ENCODE assay signal across 8 cellular contexts in the genomic region with DNA sequence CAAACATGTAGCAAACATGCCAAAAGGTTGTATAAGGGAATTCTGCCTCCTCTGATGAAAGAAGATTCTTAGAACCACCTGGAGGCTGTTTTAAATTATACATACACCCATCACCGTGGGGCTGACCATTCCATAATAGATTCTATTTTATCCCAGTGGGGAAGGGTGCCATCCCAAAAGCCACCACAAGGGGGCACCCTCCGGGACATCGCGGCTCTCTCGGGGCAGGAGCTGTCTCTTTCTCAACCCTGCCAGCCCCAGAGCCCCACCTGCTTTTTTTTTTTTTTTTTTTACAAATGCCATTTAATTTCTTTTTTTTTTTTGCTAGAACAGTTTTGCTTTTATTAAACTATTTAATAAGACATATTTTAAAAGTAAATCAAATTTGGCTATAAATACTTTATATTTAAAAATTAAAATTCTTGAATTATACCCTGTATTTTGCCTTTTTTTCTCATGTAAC. TPM values are rescaled to one million over a fixed set of nuclear protein-coding genes. Genes with fewer than 3 reads are reported as not detected.
A peak's percentile ranks its signal among the peaks of the same experiment; 100 is the strongest.
DNase-seq lines count a peak whose midpoint lies in the region; ATAC-seq, FAIRE-seq and TF ChIP-seq lines count a peak whose summit lies in the region.

No MANE protein-coding gene starts in this region.

- no peaks in the 10 kb centered on the region for H3K27me3 ChIP-seq in bronchial epithelial cell (ENCODE audit: control insufficient read depth, insufficient read depth, low read length)

- ATAC-seq in GM21619 (IDR thresholded peaks at IDR 0.05; ENCODE audit: unreplicated experiment) (peak; percentile 69), HG03521 (IDR thresholded peaks at IDR 0.05; ENCODE audit: unreplicated experiment) (no peak)

- no peaks in the 10 kb centered on the region for H3K36me3 ChIP-seq in bronchial epithelial cell (ENCODE audit: control insufficient read depth, insufficient read depth, low read length)

- H3K4me3 ChIP-seq in WI38 (ENCODE audit: low read depth, low read length) (no peak overlapping the region), bronchial epithelial cell (ENCODE audit: low read depth, low read length) (no peak overlapping the region)

- FAIRE-seq in bronchial epithelial cell (lab: Jason Lieb, UNC), result no peak

- TF ChIP-seq CTCF in WI38 (IDR thresholded peaks at IDR 0.05; ENCODE audit: low read depth, low read length) (peak; percentile 86), bronchial epithelial cell (IDR thresholded peaks at IDR 0.05; ENCODE audit: insufficient read depth, low read length, severe bottlenecking) (peak; percentile 75)

- DNase-seq in COLO829 (ENCODE audit: low spot score) (peak; percentile 47), NCI-H2081 treated with DMSO at 0.1 percent for 48 hours (lab: John Stamatoyannopoulos, UW) (peak; percentile 20), bronchial epithelial cell (ENCODE audit: low read depth) (peak; percentile 42), kidney glomerular epithelial cell (lab: John Stamatoyannopoulos, UW) (peak; percentile 24)
- peak; percentile 31 to 79 (median 50) for DNase-seq in stimulated activated CD4-positive, alpha-beta T cell treated with anti-CD3 and anti-CD28 coated beads, TNF-alpha, amount 100 ng/mL, for 1 hour (ENCODE audit: low read depth in 3 of 3, low spot score in 1 of 3)

RNA-seq across cellular contexts. Expression of a gene that starts 8.6 kb away (rescaled TPM):
- 10.0 and 12.7 TPM in 2 replicates for total RNA-seq in bronchial epithelial cell
